ENCODE assay signal across 6 cellular contexts in the genomic region with DNA sequence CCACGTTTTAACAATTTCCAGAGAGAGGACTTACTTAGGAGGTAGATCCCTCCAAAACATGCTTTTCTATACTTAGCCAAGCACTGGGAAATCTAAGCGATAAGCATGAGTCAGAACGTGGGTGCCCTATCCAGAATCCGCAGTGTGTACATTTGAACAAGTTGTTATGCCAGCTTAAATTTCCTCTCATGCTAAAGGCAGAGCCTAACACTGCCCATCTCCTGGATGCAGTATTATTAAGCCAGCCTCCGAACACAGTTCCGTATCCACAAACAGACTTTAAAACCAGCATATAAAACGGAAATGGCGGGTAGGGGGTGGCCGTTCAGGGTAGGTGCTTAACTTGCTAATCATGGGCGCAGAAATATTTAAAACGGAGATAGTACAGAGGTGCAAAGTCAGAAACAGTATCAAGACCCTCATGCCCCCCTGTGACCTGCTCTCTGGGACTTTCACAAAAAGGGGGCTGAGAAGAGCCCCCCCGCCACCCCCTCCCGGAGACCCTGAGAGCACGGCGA. TPM values are rescaled to one million over a fixed set of nuclear protein-coding genes. Genes with fewer than 3 reads are reported as not detected.
DNase-seq lines count a peak whose midpoint lies in the region; ATAC-seq and TF ChIP-seq lines count a peak whose summit lies in the region.

No MANE protein-coding gene starts in this region.

- peak overlapping the region; percentile 78 for H3K4me3 Mint-ChIP-seq in activated CD8-positive, alpha-beta T cell treated with anti-CD3 and anti-CD28 coated beads, Interleukin-2, amount 10 ng/mL, durations not matched to agents 7 days and 5 days

- peak overlapping the region; percentile 88 for H3K27ac Mint-ChIP-seq in activated CD8-positive, alpha-beta T cell treated with anti-CD3 and anti-CD28 coated beads, Interleukin-2, amount 10 ng/mL, durations not matched to agents 7 days and 5 days

- no peaks in the 10 kb centered on the region for H3K27me3 ChIP-seq in aorta (ENCODE audit: control insufficient read depth in 1 of 2, insufficient read depth in 2 of 2, low read length in 1 of 2)

- POLR2A ChIA-PET in AG04449 (lab: Yijun Ruan, JAX) = interaction anchor here (1.9 kb wide), 1 partner anchor 156 kb away, joined by 5 read pairs; a partner anchor contains a TSS
- POLR2A ChIA-PET in activated CD8-positive, alpha-beta T cell treated with anti-CD3 and anti-CD28 coated beads, Interleukin-2, amount 10 ng/mL, durations not matched to agents 7 days and 5 days (lab: Charles Lee) = interaction anchor here (0.6 to 4.2 kb wide), 5 partner anchors 31 to 243 kb away, joined by 3 to 43 read pairs (median 4); a partner anchor contains a TSS

- no peak for TF ChIP-seq CTCF in AG04449 (IDR thresholded peaks at IDR 0.05; ENCODE audit: insufficient read depth, low read length, missing control alignments)

- ATAC-seq in activated CD8-positive, alpha-beta T cell treated with anti-CD3 and anti-CD28 coated beads, Interleukin-2, amount 10 ng/mL, durations not matched to agents 7 days and 5 days = peak; percentile 2
- peak; percentile 30 for ATAC-seq in aorta (ENCODE audit: low FRiP score)
- ATAC-seq in GM21529 (IDR thresholded peaks at IDR 0.05; ENCODE audit: unreplicated experiment) = no peak

- CTCF ChIA-PET in AG04449 (lab: Yijun Ruan, JAX) = interaction anchor here (1.1 kb wide), 1 partner anchor 154 kb away, joined by 3 read pairs; no protein-coding TSS in a partner anchor
- CTCF ChIA-PET in activated CD8-positive, alpha-beta T cell treated with anti-CD3 and anti-CD28 coated beads, Interleukin-2, amount 10 ng/mL, durations not matched to agents 7 days and 5 days (lab: Charles Lee) = interaction anchor here (0.7 to 2.6 kb wide), 2 partner anchors 8 to 48 kb away, joined by 3 to 12 read pairs; a partner anchor contains a TSS

- H3K36me3 Mint-ChIP-seq in activated CD8-positive, alpha-beta T cell treated with anti-CD3 and anti-CD28 coated beads, Interleukin-2, amount 10 ng/mL, durations not matched to agents 7 days and 5 days (ENCODE audit: low read depth) = peaks cover 26% of the 10 kb centered on the region

- no peaks in the 10 kb centered on the region for H3K9me3 ChIP-seq in aorta (ENCODE audit: control insufficient read depth, low read length)

- H3K4me1 Mint-ChIP-seq in activated CD8-positive, alpha-beta T cell treated with anti-CD3 and anti-CD28 coated beads, Interleukin-2, amount 10 ng/mL, durations not matched to agents 7 days and 5 days (ENCODE audit: low read depth) = peaks cover 57% of the 10 kb centered on the region

- no peaks in the 10 kb centered on the region for H3K4me1 ChIP-seq in aorta (ENCODE audit: control insufficient read depth in 1 of 2, insufficient read depth in 2 of 2, low read length in 2 of 2)

- DNase-seq in AG04449 (ENCODE audit: low read depth, low spot score) = peak; percentile 29
- DNase-seq in HS-5 (ENCODE audit: low read depth) = peak; percentile 49
- DNase-seq in activated CD8-positive, alpha-beta T cell treated with anti-CD3 and anti-CD28 coated beads, Interleukin-2, amount 10 ng/mL, durations not matched to agents 7 days and 5 days = peak; percentile 49
- DNase-seq in iris pigment epithelial cell (ENCODE audit: low read depth) = peak; percentile 78
- no peak for DNase-seq in aorta

- peak overlapping the region; percentile 57 for H3K4me3 ChIP-seq in AG04449 (ENCODE audit: low read depth, low read length)
- peak overlapping the region; percentile 60 to 81 for H3K4me3 ChIP-seq in aorta (ENCODE audit: low read length in 2 of 2)

- H3K27ac ChIP-seq in aorta (ENCODE audit: low read depth in 1 of 2, low read length in 2 of 2) = peak overlapping the region; percentile 24 to 79

- H3K9me3 Mint-ChIP-seq in activated CD8-positive, alpha-beta T cell treated with anti-CD3 and anti-CD28 coated beads, Interleukin-2, amount 10 ng/mL, durations not matched to agents 7 days and 5 days (ENCODE audit: insufficient read depth) = peaks cover 20% of the 10 kb centered on the region

- intact Hi-C loops in aorta (cut with DNase I) = no loop called here

- 1% methylated on average over 15 of the region's 15 CpGs for WGBS in aorta, 2 donors

- H3K27me3 Mint-ChIP-seq in activated CD8-positive, alpha-beta T cell treated with anti-CD3 and anti-CD28 coated beads, Interleukin-2, amount 10 ng/mL, durations not matched to agents 7 days and 5 days (ENCODE audit: low read depth) = no peaks in the 10 kb centered on the region

- no peaks in the 10 kb centered on the region for H3K36me3 ChIP-seq in aorta (ENCODE audit: control insufficient read depth in 1 of 2, insufficient read depth in 2 of 2, low read length in 1 of 2)

RNA-seq across cellular contexts. Expression of a gene that starts 1.0 kb away (rescaled TPM):
- total RNA-seq in activated CD8-positive, alpha-beta T cell treated with anti-CD3 and anti-CD28 coated beads, Interleukin-2, amount 10 ng/mL, durations not matched to agents 7 days and 5 days = under 1 TPM; 0.13 to 0.16 TPM
- not detected for total RNA-seq in aorta
- polyA plus RNA-seq in aorta = not detected

RNA-seq across cellular contexts. Expression of a gene that starts 1.0 kb away (rescaled TPM):
- total RNA-seq in activated CD8-positive, alpha-beta T cell treated with anti-CD3 and anti-CD28 coated beads, Interleukin-2, amount 10 ng/mL, durations not matched to agents 7 days and 5 days = 10 to 100 TPM; 12.0 to 15.0 TPM
- total RNA-seq in aorta = 1 to 10 TPM; 1.0 to 5.9 TPM
- polyA plus RNA-seq in aorta = 1 to 10 TPM; 3.9 to 5.3 TPM

RNA-seq across cellular contexts. Expression of a gene that starts 38.5 kb away (rescaled TPM):
- total RNA-seq in activated CD8-positive, alpha-beta T cell treated with anti-CD3 and anti-CD28 coated beads, Interleukin-2, amount 10 ng/mL, durations not matched to agents 7 days and 5 days = 10 to 100 TPM; 15.7 to 16.4 TPM
- 10 to 100 TPM; 14.6 to 16.4 TPM for total RNA-seq in aorta
- polyA plus RNA-seq in aorta = 10 to 100 TPM; 10.6 to 11.6 TPM

RNA-seq across cellular contexts. Expression of a gene that starts 42.3 kb away (rescaled TPM):
- total RNA-seq in activated CD8-positive, alpha-beta T cell treated with anti-CD3 and anti-CD28 coated beads, Interleukin-2, amount 10 ng/mL, durations not matched to agents 7 days and 5 days = under 1 TPM; 0.65 to 0.66 TPM
- total RNA-seq in aorta = 1 to 10 TPM; 1.6 to 2.1 TPM
- 1 to 10 TPM; 1.3 to 3.9 TPM for polyA plus RNA-seq in aorta

RNA-seq across cellular contexts. Expression of a gene that starts 46.8 kb away (rescaled TPM):
- 10 to 100 TPM in 1 of 2 experiments, 1 to 10 TPM in 1; 6.9 to 10.8 TPM for total RNA-seq in activated CD8-positive, alpha-beta T cell treated with anti-CD3 and anti-CD28 coated beads, Interleukin-2, amount 10 ng/mL, durations not matched to agents 7 days and 5 days
- 10 to 100 TPM in 1 of 2 donors, not detected in 1; 12.4 TPM for total RNA-seq in aorta
- polyA plus RNA-seq in aorta = not detected

Comparison
In these comparisons a context has a peak if more than half of its experiments do, and no peak if none do; other contexts are left out.
1. DNase-seq: peak in AG04449 (single experiment), HS-5 (single experiment), activated CD8-positive, alpha-beta T cell treated with anti-CD3 and anti-CD28 coated beads, Interleukin-2, amount 10 ng/mL, durations not matched to agents 7 days and 5 days (single experiment) and iris pigment epithelial cell (single experiment); none in aorta (0 of 2).